18 cellular contexts compared by ENCODE assay signal in genomic region chr22:24001314-24001713, GRCh38. TPM values are rescaled to one million over a fixed set of nuclear protein-coding genes. Genes with fewer than 3 reads are reported as not detected.
DNase-seq lines count a peak whose midpoint lies in the region; ATAC-seq, FAIRE-seq and TF ChIP-seq lines count a peak whose summit lies in the region.
"Had no signal": no experiment of that assay in that cellular context is flagged by ENCODE, and none has a peak within 500 bp of the region (broad histone marks: within the 10 kb centered on the region; RNA-seq: fewer than 3 reads in every experiment).

No MANE protein-coding gene starts in this region.

- H4K5ac ChIP-seq in H1 (ENCODE audit: insufficient read length, low read depth, low read length), result no peak overlapping the region

- no peak overlapping the region for H2BK5ac ChIP-seq in H1 (ENCODE audit: low read depth, low read length)

- no peak for TF ChIP-seq EP300 in H1 (IDR thresholded peaks at IDR 0.05; ENCODE audit: borderline replicate concordance in 1 of 2, low read depth in 2 of 2, low read length in 2 of 2)

- TF ChIP-seq CTCF in H1 (IDR thresholded peaks at IDR 0.05; ENCODE audit: control extremely low read depth in 1 of 3, insufficient read depth in 1 of 3, low read depth in 1 of 3, low read length in 3 of 3) (peak in 2 of 3 experiments; percentile 18 to 32; a peak in 2 of 4 replicates), neural progenitor cell (IDR thresholded peaks at IDR 0.05) (peak; percentile 11), glutamatergic neuron (IDR thresholded peaks at IDR 0.05; ENCODE audit: partially characterized antibody, unreplicated experiment) (no peak)

- no peak for DNase-seq in GM12892 (ENCODE audit: insufficient read length)
- DNase-seq in H1 (ENCODE audit: low read depth in 1 of 2, low spot score in 2 of 2), result peak in 1 of 2 experiments; percentile 72
- peak; percentile 53 for DNase-seq in neural progenitor cell (ENCODE audit: low spot score)
- DNase-seq in Right ventricle myocardium inferior (ENCODE audit: missing footprints), result no peak
- DNase-seq in glutamatergic neuron, result no peak
- DNase-seq: ACHN; CD8-positive, alpha-beta memory T cell; NCI-H1092; NCI-H2107; NCI-H226; NCI-H69; NK-92 treated with Interleukin-12 subunit alpha and Interleukin-12 subunit beta, amount 100 ng/mL, for 24 hours had no signal

- H3K27me3 Mint-ChIP-seq in neural progenitor cell (ENCODE audit: insufficient read depth, low read depth) (peaks cover 2% of the 10 kb centered on the region), glutamatergic neuron (ENCODE audit: unreplicated experiment) (peaks cover 16% of the 10 kb centered on the region)
- peaks cover 20% of the 10 kb centered on the region for H3K27me3 Mint-ChIP-seq in stimulated activated memory B cell treated with anti-CD40 and anti-IgM and Interleukin-4, amounts not matched to agents 10 μg/mL and 1 μg/mL and 100 μg/mL, for 72 hours

- peak overlapping the region; percentile 1; the same call in 1 of the 2 replicates for H3K9ac ChIP-seq in HUES64 (ENCODE audit: low read depth, low read length)
- no peak overlapping the region for H3K9ac ChIP-seq in H1 (replicated peaks in 1 of 4; ENCODE audit: extremely low read depth in 1 of 4, low read depth in 3 of 4, low read length in 3 of 4)
- no peak overlapping the region for H3K9ac ChIP-seq in neural progenitor cell
- H3K9ac ChIP-seq: KMS-11 had no signal

- H2AK5ac ChIP-seq in H1 (ENCODE audit: low read depth, low read length), result no peak overlapping the region

- peak overlapping the region; percentile 54; the same call in 1 of the 2 replicates for H3K27ac ChIP-seq in HUES64 (ENCODE audit: low read depth, low read length)
- H3K27ac ChIP-seq in H1 (ENCODE audit: low read depth, low read length), result no peak overlapping the region
- no peak overlapping the region for H3K27ac ChIP-seq in neural progenitor cell
- H3K27ac ChIP-seq: KMS-11 had no signal

- no peaks in the 10 kb centered on the region for H3K36me3 Mint-ChIP-seq in neural progenitor cell
- H3K36me3 Mint-ChIP-seq in stimulated activated memory B cell treated with anti-CD40 and anti-IgM and Interleukin-4, amounts not matched to agents 10 μg/mL and 1 μg/mL and 100 μg/mL, for 72 hours, result no peaks in the 10 kb centered on the region
- no peaks in the 10 kb centered on the region for H3K36me3 Mint-ChIP-seq in glutamatergic neuron (ENCODE audit: unreplicated experiment)
- H3K36me3 Mint-ChIP-seq: CD8-positive, alpha-beta memory T cell had no signal

- peak overlapping the region; percentile 32; the same call in 1 of the 2 replicates for H3K18ac ChIP-seq in H1 (ENCODE audit: extremely low read depth, low read length)

- no peak overlapping the region for H2BK20ac ChIP-seq in H1 (ENCODE audit: low read length)

- H3K23me2 ChIP-seq in H1 (ENCODE audit: low read depth, low read length), result no peaks in the 10 kb centered on the region

- H2BK120ac ChIP-seq in H1 (replicated peaks; ENCODE audit: low read depth, low read length), result no peak overlapping the region

- H3K27me3 ChIP-seq in HUES64 (ENCODE audit: insufficient read depth, low read length) (no peaks in the 10 kb centered on the region; the same call in 1 of the 2 replicates), H1 (replicated peaks in 1 of 4; ENCODE audit: control insufficient read depth in 3 of 4, extremely low read depth in 1 of 4, insufficient read depth in 3 of 4, low read length in 3 of 4) (peaks cover 0 to 3% (median 0%) of the 10 kb centered on the region in 4 experiments; a peak in 3 of 7 replicates), neural progenitor cell (no peaks in the 10 kb centered on the region)

- no peak overlapping the region for H2BK12ac ChIP-seq in H1 (ENCODE audit: low read depth, low read length)

- H3K79me2 ChIP-seq in H1 (ENCODE audit: control insufficient read depth in 1 of 2, insufficient read depth in 2 of 2, low read length in 2 of 2) (no peaks in the 10 kb centered on the region), neural progenitor cell (ENCODE audit: low read depth) (no peaks in the 10 kb centered on the region)

- H3K79me1 ChIP-seq in H1 (ENCODE audit: low read depth, low read length), result no peaks in the 10 kb centered on the region

- H2AFZ ChIP-seq in H1 (ENCODE audit: low read length) (peak overlapping the region; percentile 0; the same call in 1 of the 2 replicates), neural progenitor cell (replicated peaks) (peak overlapping the region; percentile 75)

- TF ChIP-seq POLR2A in GM12892 (IDR thresholded peaks at IDR 0.05; ENCODE audit: low read depth, low read length), result no peak
- TF ChIP-seq POLR2A in H1 (IDR thresholded peaks at IDR 0.05; ENCODE audit: control extremely low read depth in 1 of 2, low read depth in 2 of 2, low read length in 2 of 2), result no peak

- WGBS in HUES64, result 67% methylated on average over 9 of the region's 9 CpGs
- 71% methylated on average over 9 of the region's 9 CpGs; no CpG with 5 or more reads in 1 of the 2 experiments for WGBS in H1 (ENCODE audit: extremely low coverage in 1 of 2, insufficient coverage in 1 of 2, insufficient read length in 1 of 2, insufficient replicate concordance in 2 of 2, low coverage in 1 of 2, low lambda C conversion rate in 2 of 2, missing lambda C conversion rate in 1 of 2), 2 experiments

- peak overlapping the region; percentile 59 for H3K27ac Mint-ChIP-seq in neural progenitor cell
- no peak overlapping the region for H3K27ac Mint-ChIP-seq in stimulated activated memory B cell treated with anti-CD40 and anti-IgM and Interleukin-4, amounts not matched to agents 10 μg/mL and 1 μg/mL and 100 μg/mL, for 72 hours
- no peak overlapping the region for H3K27ac Mint-ChIP-seq in glutamatergic neuron (ENCODE audit: unreplicated experiment)

- H3K4me3 Mint-ChIP-seq in neural progenitor cell (peak overlapping the region; percentile 23), glutamatergic neuron (ENCODE audit: unreplicated experiment) (no peak overlapping the region)
- no peak overlapping the region for H3K4me3 Mint-ChIP-seq in stimulated activated memory B cell treated with anti-CD40 and anti-IgM and Interleukin-4, amounts not matched to agents 10 μg/mL and 1 μg/mL and 100 μg/mL, for 72 hours
- H3K4me3 Mint-ChIP-seq: CD8-positive, alpha-beta memory T cell had no signal

- H3F3A ChIP-seq in neural progenitor cell (ENCODE audit: low read depth), result no peaks in the 10 kb centered on the region

- no peaks in the 10 kb centered on the region for H3K36me3 ChIP-seq in HUES64 (ENCODE audit: insufficient read depth, low read length)
- no peaks in the 10 kb centered on the region for H3K36me3 ChIP-seq in H1 (ENCODE audit: control insufficient read depth in 2 of 4, insufficient read depth in 4 of 4, low read length in 3 of 4)
- no peaks in the 10 kb centered on the region for H3K36me3 ChIP-seq in neural progenitor cell

- CTCF ChIA-PET in H1 (lab: Charles Lee; ENCODE audit: partially characterized antibody), result interaction anchor here (0.6 to 1.4 kb wide), 2 partner anchors 173 to 246 kb away, joined by 3 read pairs; no protein-coding TSS in a partner anchor

- H4K8ac ChIP-seq in H1 (ENCODE audit: extremely low read depth, insufficient read depth, low read length), result no peak overlapping the region

- POLR2A ChIA-PET in H1 (lab: Charles Lee; ENCODE audit: partially characterized antibody), result no interaction called here

- H4K20me1 ChIP-seq in H1 (replicated peaks in 1 of 2; ENCODE audit: control insufficient read depth in 1 of 2, insufficient read depth in 2 of 2, low read length in 2 of 2), result no peaks in the 10 kb centered on the region
- no peaks in the 10 kb centered on the region for H4K20me1 ChIP-seq in neural progenitor cell (ENCODE audit: low read depth)

- intact Hi-C loops in Right ventricle myocardium inferior (cut with DNase I), result loop anchor here (5.0 to 10.0 kb wide), 2 partner anchors 49 to 103 kb away; no protein-coding TSS in a partner anchor

- H3K23ac ChIP-seq in H1 (ENCODE audit: insufficient read length), result no peak overlapping the region

- no peak for ATAC-seq in stimulated activated memory B cell treated with anti-CD40 and anti-IgM and Interleukin-4, amounts not matched to agents 10 μg/mL and 1 μg/mL and 100 μg/mL, for 72 hours
- no peak for ATAC-seq in Right ventricle myocardium inferior
- ATAC-seq in HG02571 (IDR thresholded peaks at IDR 0.05; ENCODE audit: unreplicated experiment), result no peak

- H3K4me1 ChIP-seq in HUES64 (ENCODE audit: insufficient read depth, low read length), result peaks cover 6% of the 10 kb centered on the region
- H3K4me1 ChIP-seq in H1 (replicated peaks in 1 of 4; ENCODE audit: control insufficient read depth in 3 of 4, insufficient read depth in 4 of 4, low read length in 3 of 4), result peaks cover 0 to 3% (median 0%) of the 10 kb centered on the region in 4 experiments; a peak in 2 of 7 replicates
- H3K4me1 ChIP-seq in neural progenitor cell, result peaks cover 6% of the 10 kb centered on the region

- FAIRE-seq in GM12892 (lab: Jason Lieb, UNC), result peak; percentile 30
- FAIRE-seq in H1 (lab: Jason Lieb, UNC), result peak; percentile 42

- H3K4me1 Mint-ChIP-seq in neural progenitor cell (peaks cover 8% of the 10 kb centered on the region), glutamatergic neuron (ENCODE audit: low read depth, unreplicated experiment) (peaks cover 7% of the 10 kb centered on the region)
- peaks cover 2% of the 10 kb centered on the region for H3K4me1 Mint-ChIP-seq in stimulated activated memory B cell treated with anti-CD40 and anti-IgM and Interleukin-4, amounts not matched to agents 10 μg/mL and 1 μg/mL and 100 μg/mL, for 72 hours

- peak; percentile 5 to 21; a peak in 2 of 4 replicates for TF ChIP-seq RAD21 in H1 (IDR thresholded peaks at IDR 0.05 in 1 of 2, conservative IDR thresholded peaks at IDR 0.05 in 1 of 2; ENCODE audit: low read depth in 2 of 2, low read length in 2 of 2)

- H3K9me3 ChIP-seq in HUES64 (ENCODE audit: insufficient read depth, low read depth, low read length) (no peaks in the 10 kb centered on the region), H1 (ENCODE audit: insufficient read depth in 2 of 2, low read depth in 1 of 2, low read length in 1 of 2) (no peaks in the 10 kb centered on the region; a peak in 1 of 4 replicates), neural progenitor cell (ENCODE audit: low read depth) (no peaks in the 10 kb centered on the region)

- no peak overlapping the region for H3K14ac ChIP-seq in H1 (ENCODE audit: insufficient read length)

- H2BK15ac ChIP-seq in H1 (ENCODE audit: low read length), result no peak overlapping the region

- H4K91ac ChIP-seq in H1 (replicated peaks; ENCODE audit: insufficient read length, low read length), result peak overlapping the region; percentile 25

- no peak overlapping the region for H3K56ac ChIP-seq in H1 (replicated peaks; ENCODE audit: insufficient read length, low read depth, low read length)

- no peak overlapping the region for H3K4me3 ChIP-seq in HUES64 (ENCODE audit: low read length)
- no peak overlapping the region; a peak in 1 of 8 replicates for H3K4me3 ChIP-seq in H1 (ENCODE audit: extremely low read depth in 1 of 4, insufficient read depth in 2 of 4, low read depth in 3 of 4, low read length in 4 of 4)
- no peak overlapping the region for H3K4me3 ChIP-seq in neural progenitor cell

- H3K4me2 ChIP-seq in H1 (ENCODE audit: insufficient read depth in 1 of 2, low read depth in 2 of 2, low read length in 2 of 2) (peak overlapping the region in 1 of 2 experiments; percentile 29; a peak in 1 of 4 replicates), neural progenitor cell (no peak overlapping the region)
- H3K4me2 ChIP-seq: KMS-11 had no signal

- no peak overlapping the region for H3K4ac ChIP-seq in H1 (replicated peaks; ENCODE audit: insufficient read length, low read depth, low read length)

- H3K9me3 Mint-ChIP-seq in neural progenitor cell (no peaks in the 10 kb centered on the region), glutamatergic neuron (ENCODE audit: unreplicated experiment) (no peaks in the 10 kb centered on the region)
- H3K9me3 Mint-ChIP-seq in stimulated activated memory B cell treated with anti-CD40 and anti-IgM and Interleukin-4, amounts not matched to agents 10 μg/mL and 1 μg/mL and 100 μg/mL, for 72 hours, result no peaks in the 10 kb centered on the region
- H3K9me3 Mint-ChIP-seq: CD8-positive, alpha-beta memory T cell had no signal

RNA-seq across cellular contexts. Expression of gene GSTT4, which starts 3.9 kb away (rescaled TPM):
- polyA plus RNA-seq in GM12892 (2012; ENCODE audit: missing spikeins), result not detected
- not detected for polyA plus RNA-seq in HUES64 (2013, experiment 1 of 2)
- not detected for polyA plus RNA-seq in HUES64 (2013, experiment 2 of 2)
- total RNA-seq in H1 (2021; fragmentation: NEBNext Ultra II Directional; extraction: Animal tissue kit (Norgen Biotek cat#: 25700)), result not detected in 2 replicates
- polyA plus RNA-seq in H1 (2011; rRNA removed), result 0.08 and 0.14 TPM in 2 replicates
- not detected for polyA plus RNA-seq in H1 (2011; cell fraction: cytosol; rRNA removed)
- polyA plus RNA-seq in H1 (2011; cell fraction: nucleus; rRNA removed), result not detected
- not detected in 4 replicates for polyA plus RNA-seq in H1 (2012, experiment 1 of 2)
- not detected for polyA plus RNA-seq in H1 (2012, experiment 2 of 2)
- not detected for polyA plus RNA-seq in H1 (2013, experiment 1 of 2)
- 0.09 TPM for polyA plus RNA-seq in H1 (2013, experiment 2 of 2)
- polyA minus RNA-seq in H1 (2011; rRNA and poly(A)+ RNA removed), result not detected in 2 replicates
- not detected for polyA minus RNA-seq in H1 (2011; cell fraction: cytosol; rRNA and poly(A)+ RNA removed)
- polyA minus RNA-seq in H1 (2011; cell fraction: nucleus; rRNA and poly(A)+ RNA removed), result not detected
- total RNA-seq in neural progenitor cell (ENCODE audit: low replicate concordance) (not detected in 2 replicates), Right ventricle myocardium inferior (not detected), glutamatergic neuron (ENCODE audit: unreplicated experiment) (not detected)
- total RNA-seq: CD8-positive, alpha-beta memory T cell; MCF 10A had no signal
- polyA plus RNA-seq: BJ; CD8-positive, alpha-beta memory T cell had no signal

RNA-seq across cellular contexts. Expression of gene CABIN1, which starts 9.8 kb away (rescaled TPM):
- polyA plus RNA-seq in GM12892 (2012; ENCODE audit: missing spikeins), result 19.4 TPM
- 27.8 TPM for polyA plus RNA-seq in HUES64 (2013, experiment 1 of 2)
- polyA plus RNA-seq in HUES64 (2013, experiment 2 of 2), result 33.2 TPM
- 62.6 and 62.9 TPM in 2 replicates for total RNA-seq in H1 (2021; fragmentation: NEBNext Ultra II Directional; extraction: Animal tissue kit (Norgen Biotek cat#: 25700))
- 14.1 and 25.5 TPM in 2 replicates for polyA plus RNA-seq in H1 (2011; rRNA removed)
- 12.4 TPM for polyA plus RNA-seq in H1 (2011; cell fraction: cytosol; rRNA removed)
- polyA plus RNA-seq in H1 (2011; cell fraction: nucleus; rRNA removed), result 45.7 TPM
- 37.4 to 59.6 TPM (median 50.8 TPM) in 4 replicates for polyA plus RNA-seq in H1 (2012, experiment 1 of 2)
- 32.1 TPM for polyA plus RNA-seq in H1 (2012, experiment 2 of 2)
- 21.0 TPM for polyA plus RNA-seq in H1 (2013, experiment 1 of 2)
- 19.4 TPM for polyA plus RNA-seq in H1 (2013, experiment 2 of 2)
- polyA minus RNA-seq in H1 (2011; rRNA and poly(A)+ RNA removed), result 44.1 and 55.5 TPM in 2 replicates
- 42.2 TPM for polyA minus RNA-seq in H1 (2011; cell fraction: cytosol; rRNA and poly(A)+ RNA removed)
- 63.0 TPM for polyA minus RNA-seq in H1 (2011; cell fraction: nucleus; rRNA and poly(A)+ RNA removed)
- total RNA-seq in neural progenitor cell (ENCODE audit: low replicate concordance) (35.6 and 52.7 TPM in 2 replicates), Right ventricle myocardium inferior (43.0 TPM), glutamatergic neuron (ENCODE audit: unreplicated experiment) (72.5 TPM)

RNA-seq across cellular contexts. Expression of gene GSTT2, which starts 21.4 kb away (rescaled TPM):
- polyA plus RNA-seq in GM12892 (2012; ENCODE audit: missing spikeins), result not detected
- polyA plus RNA-seq in HUES64 (2013, experiment 1 of 2), result 2.2 TPM
- 2.8 TPM for polyA plus RNA-seq in HUES64 (2013, experiment 2 of 2)
- total RNA-seq in H1 (2021; fragmentation: NEBNext Ultra II Directional; extraction: Animal tissue kit (Norgen Biotek cat#: 25700)), result 1.1 and 1.9 TPM in 2 replicates
- polyA plus RNA-seq in H1 (2011; rRNA removed), result 1.2 and 1.5 TPM in 2 replicates
- polyA plus RNA-seq in H1 (2011; cell fraction: cytosol; rRNA removed), result 0.59 TPM
- polyA plus RNA-seq in H1 (2011; cell fraction: nucleus; rRNA removed), result 2.0 TPM
- 0.57 to 2.7 TPM (median 1.5 TPM) in 4 replicates for polyA plus RNA-seq in H1 (2012, experiment 1 of 2)
- 0.68 TPM for polyA plus RNA-seq in H1 (2012, experiment 2 of 2)
- 0.67 TPM for polyA plus RNA-seq in H1 (2013, experiment 1 of 2)
- 0.92 TPM for polyA plus RNA-seq in H1 (2013, experiment 2 of 2)
- polyA minus RNA-seq in H1 (2011; rRNA and poly(A)+ RNA removed), result not detected in 2 replicates
- 1.7 TPM for polyA minus RNA-seq in H1 (2011; cell fraction: cytosol; rRNA and poly(A)+ RNA removed)
- not detected for polyA minus RNA-seq in H1 (2011; cell fraction: nucleus; rRNA and poly(A)+ RNA removed)
- not detected in 2 replicates for total RNA-seq in neural progenitor cell (ENCODE audit: low replicate concordance)
- not detected for total RNA-seq in Right ventricle myocardium inferior
- 0.76 TPM for total RNA-seq in glutamatergic neuron (ENCODE audit: unreplicated experiment)
- total RNA-seq: CD8-positive, alpha-beta memory T cell; MCF 10A had no signal
- polyA plus RNA-seq: CD8-positive, alpha-beta memory T cell had no signal

RNA-seq across cellular contexts. Expression of gene DDT, which starts 27.1 kb away (rescaled TPM):
- polyA plus RNA-seq in GM12892 (2012; ENCODE audit: missing spikeins), result 117 TPM
- polyA plus RNA-seq in HUES64 (2013, experiment 1 of 2), result 142 TPM
- 125 TPM for polyA plus RNA-seq in HUES64 (2013, experiment 2 of 2)
- total RNA-seq in H1 (2021; fragmentation: NEBNext Ultra II Directional; extraction: Animal tissue kit (Norgen Biotek cat#: 25700)), result 106 and 110 TPM in 2 replicates
- polyA plus RNA-seq in H1 (2011; rRNA removed), result 336 and 341 TPM in 2 replicates
- 239 TPM for polyA plus RNA-seq in H1 (2011; cell fraction: cytosol; rRNA removed)
- polyA plus RNA-seq in H1 (2011; cell fraction: nucleus; rRNA removed), result 299 TPM
- 77.4 to 157 TPM (median 151 TPM) in 4 replicates for polyA plus RNA-seq in H1 (2012, experiment 1 of 2)
- 258 TPM for polyA plus RNA-seq in H1 (2012, experiment 2 of 2)
- 367 TPM for polyA plus RNA-seq in H1 (2013, experiment 1 of 2)
- polyA plus RNA-seq in H1 (2013, experiment 2 of 2), result 318 TPM
- 16.2 and 20.8 TPM in 2 replicates for polyA minus RNA-seq in H1 (2011; rRNA and poly(A)+ RNA removed)
- polyA minus RNA-seq in H1 (2011; cell fraction: cytosol; rRNA and poly(A)+ RNA removed), result 38.9 TPM
- 38.0 TPM for polyA minus RNA-seq in H1 (2011; cell fraction: nucleus; rRNA and poly(A)+ RNA removed)
- total RNA-seq in neural progenitor cell (ENCODE audit: low replicate concordance) (34.5 and 85.3 TPM in 2 replicates), Right ventricle myocardium inferior (139 TPM), glutamatergic neuron (ENCODE audit: unreplicated experiment) (95.9 TPM)

RNA-seq across cellular contexts. Expression of gene DDTL, which starts 34.6 kb away (rescaled TPM):
- 5.0 TPM for polyA plus RNA-seq in GM12892 (2012; ENCODE audit: missing spikeins)
- 1.3 TPM for polyA plus RNA-seq in HUES64 (2013, experiment 1 of 2)
- 1.1 TPM for polyA plus RNA-seq in HUES64 (2013, experiment 2 of 2)
- 1.7 and 2.1 TPM in 2 replicates for total RNA-seq in H1 (2021; fragmentation: NEBNext Ultra II Directional; extraction: Animal tissue kit (Norgen Biotek cat#: 25700))
- 2.2 and 3.1 TPM in 2 replicates for polyA plus RNA-seq in H1 (2011; rRNA removed)
- 2.4 TPM for polyA plus RNA-seq in H1 (2011; cell fraction: cytosol; rRNA removed)
- 3.8 TPM for polyA plus RNA-seq in H1 (2011; cell fraction: nucleus; rRNA removed)
- 4.3 to 5.2 TPM (median 4.8 TPM) in 4 replicates for polyA plus RNA-seq in H1 (2012, experiment 1 of 2)
- 1.4 TPM for polyA plus RNA-seq in H1 (2012, experiment 2 of 2)
- 2.6 TPM for polyA plus RNA-seq in H1 (2013, experiment 1 of 2)
- 2.1 TPM for polyA plus RNA-seq in H1 (2013, experiment 2 of 2)
- 4.0 TPM in 2 replicates for polyA minus RNA-seq in H1 (2011; rRNA and poly(A)+ RNA removed)
- polyA minus RNA-seq in H1 (2011; cell fraction: cytosol; rRNA and poly(A)+ RNA removed), result 3.0 TPM
- polyA minus RNA-seq in H1 (2011; cell fraction: nucleus; rRNA and poly(A)+ RNA removed), result 11.4 TPM
- not detected in 2 replicates for total RNA-seq in neural progenitor cell (ENCODE audit: low replicate concordance)
- total RNA-seq in Right ventricle myocardium inferior, result 1.5 TPM
- 0.96 TPM for total RNA-seq in glutamatergic neuron (ENCODE audit: unreplicated experiment)
- total RNA-seq: CD8-positive, alpha-beta memory T cell had no signal
